In genomic region chr5:33079548-33079947, GRCh38 we compare ENCODE assay signal across 16 cellular contexts.
"Had no signal": no experiment of that assay in that cellular context is flagged by ENCODE, and none has a peak within 500 bp of the region (broad histone marks: within the 10 kb centered on the region; RNA-seq: fewer than 3 reads in every experiment).

No MANE protein-coding gene starts in this region.

- H3K4me3 ChIP-seq: esophagus muscularis mucosa, SJSA1, spleen had no signal

- H3K27me3 ChIP-seq: esophagus muscularis mucosa, SJSA1, spleen had no signal

- H3K4me1 ChIP-seq: spleen had no signal

- ATAC-seq: activated CD4-positive, CD25-positive, alpha-beta regulatory T cell treated with anti-CD3 and anti-CD28 coated beads, Interleukin-2, amount 50 U/mL, for 24 hours; activated CD8-positive, alpha-beta T cell treated with anti-CD3 and anti-CD28 coated beads, Interleukin-2, amount 10 ng/mL, durations not matched to agents 7 days and 5 days; stimulated activated naive B cell treated with anti-CD40 and anti-IgM and Interleukin-4, amounts not matched to agents 10 μg/mL and 1 μg/mL and 100 μg/mL, for 72 hours had no signal

- H3K27ac ChIP-seq: esophagus muscularis mucosa, SJSA1 had no signal

- DNase-seq: activated CD4-positive, alpha-beta T cell treated with anti-CD3 and anti-CD28 coated beads, Interleukin-2, amount 10 ng/mL, durations not matched to agents 7 days and 5 days; activated CD8-positive, alpha-beta T cell treated with anti-CD3 and anti-CD28 coated beads, Interleukin-2, amount 10 ng/mL, durations not matched to agents 7 days and 5 days; activated naive CD4-positive, alpha-beta T cell treated with anti-CD3 and anti-CD28 coated beads for 36 hours; activated T-cell treated with anti-CD3 and anti-CD28 coated beads, Interleukin-2, amount 50 U/mL, for 24 hours; aorta; cerebellar nuclear complex; effector CD4-positive, alpha-beta T cell; head of caudate nucleus; immature natural killer cell; kidney glomerular epithelial cell; right cardiac atrium; spleen; stimulated activated naive B cell treated with anti-CD40 and anti-IgM and Interleukin-4, amounts not matched to agents 10 μg/mL and 1 μg/mL and 100 μg/mL, for 72 hours had no signal

- H3K36me3 ChIP-seq: esophagus muscularis mucosa, SJSA1, spleen had no signal

- H3K9me3 ChIP-seq: esophagus muscularis mucosa, SJSA1 had no signal
